Comparison of ENCODE assay signal across 12 cellular contexts in the genomic region with DNA sequence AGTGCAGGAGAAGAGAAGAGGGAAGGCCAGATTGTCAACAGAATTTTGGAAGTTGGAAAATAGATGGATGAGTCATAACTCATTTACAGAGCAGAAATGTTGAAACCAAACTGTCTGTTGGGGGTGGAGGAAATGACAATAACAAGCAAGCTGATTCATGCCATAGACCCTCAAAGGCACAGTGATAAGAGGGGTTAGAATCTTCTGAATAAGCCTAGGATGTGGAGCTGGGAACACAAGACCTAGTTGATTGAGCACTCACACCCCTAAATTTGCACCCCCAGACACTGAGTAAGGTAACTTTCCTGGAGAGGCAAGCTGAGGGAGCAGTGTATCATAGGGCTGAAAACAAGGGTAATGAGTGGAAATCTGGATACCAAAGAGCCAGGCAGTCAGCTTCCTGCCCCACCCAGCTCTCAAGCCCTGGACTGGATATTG.
A peak's percentile ranks its signal among the peaks of the same experiment; 100 is the strongest.
DNase-seq lines count a peak whose midpoint lies in the region; ATAC-seq, FAIRE-seq and TF ChIP-seq lines count a peak whose summit lies in the region.
"Had no signal": no experiment of that assay in that cellular context is flagged by ENCODE, and none has a peak within 500 bp of the region (broad histone marks: within the 10 kb centered on the region; RNA-seq: fewer than 3 reads in every experiment).

No MANE protein-coding gene starts in this region.

- H3K36me3 Mint-ChIP-seq in astrocyte (ENCODE audit: low read depth, unreplicated experiment) (no peaks in the 10 kb centered on the region), natural killer cell (no peaks in the 10 kb centered on the region)
- no peaks in the 10 kb centered on the region for H3K36me3 Mint-ChIP-seq in naive thymus-derived CD4-positive, alpha-beta T cell
- H3K36me3 Mint-ChIP-seq in T-helper 2 cell treated with Interferon-gamma antibody and Interleukin-4, amounts not matched to agents 5 μg/mL and 100 μg/mL, for 36 hours (ENCODE audit: low read depth) = no peaks in the 10 kb centered on the region

- intact Hi-C loops in naive thymus-derived CD4-positive, alpha-beta T cell (cut with micrococcal nuclease) = no loop called here
- intact Hi-C loops in natural killer cell (cut with micrococcal nuclease) = no loop called here

- no peaks in the 10 kb centered on the region for H3K9me3 ChIP-seq in astrocyte (ENCODE audit: insufficient read depth, low read depth, low read length)
- no peaks in the 10 kb centered on the region for H3K9me3 ChIP-seq in naive thymus-derived CD4-positive, alpha-beta T cell (ENCODE audit: control insufficient read depth in 2 of 3, low read length in 3 of 3)

- no peaks in the 10 kb centered on the region for H4K20me1 ChIP-seq in astrocyte (ENCODE audit: insufficient read depth, low read length)

- H3K27ac ChIP-seq in astrocyte (ENCODE audit: low read depth, low read length) = peak overlapping the region; percentile 52
- no peak overlapping the region for H3K27ac ChIP-seq in naive thymus-derived CD4-positive, alpha-beta T cell (ENCODE audit: low read depth, low read length)

- FAIRE-seq in astrocyte (lab: Jason Lieb, UNC) = peak; percentile 91
- FAIRE-seq: GM12878 had no signal

- H3K4me1 ChIP-seq in astrocyte (ENCODE audit: insufficient read depth, low read length) = peaks cover 14% of the 10 kb centered on the region
- H3K4me1 ChIP-seq in naive thymus-derived CD4-positive, alpha-beta T cell (ENCODE audit: control insufficient read depth in 2 of 2, insufficient read depth in 2 of 2, low read length in 2 of 2) = no peaks in the 10 kb centered on the region

- H3K9ac ChIP-seq in astrocyte (ENCODE audit: low read length) = no peak overlapping the region

- no peak for TF ChIP-seq CTCF in astrocyte (IDR thresholded peaks at IDR 0.05; ENCODE audit: insufficient read depth, low read depth, low read length)
- no peak for TF ChIP-seq CTCF in natural killer cell (IDR thresholded peaks at IDR 0.05)

- peak; percentile 32 for ATAC-seq in naive thymus-derived CD4-positive, alpha-beta T cell
- no peak for ATAC-seq in natural killer cell
- no peak for ATAC-seq in GM21737 (IDR thresholded peaks at IDR 0.05; ENCODE audit: unreplicated experiment)
- ATAC-seq: GM12878; stimulated activated naive CD8-positive, alpha-beta T cell treated with anti-CD3 and anti-CD28 coated beads, Interleukin-15, amount 100 ng/mL, for 72 hours had no signal

- no peaks in the 10 kb centered on the region for H3K27me3 Mint-ChIP-seq in astrocyte (ENCODE audit: low read depth, unreplicated experiment)
- H3K27me3 Mint-ChIP-seq in naive thymus-derived CD4-positive, alpha-beta T cell = no peaks in the 10 kb centered on the region
- H3K27me3 Mint-ChIP-seq in natural killer cell (ENCODE audit: low read depth in 2 of 2) = peaks cover 0 to 3% of the 10 kb centered on the region in 2 donors
- H3K27me3 Mint-ChIP-seq in T-helper 2 cell treated with Interferon-gamma antibody and Interleukin-4, amounts not matched to agents 5 μg/mL and 100 μg/mL, for 36 hours (ENCODE audit: low read depth) = no peaks in the 10 kb centered on the region
- H3K27me3 Mint-ChIP-seq: stimulated activated naive CD8-positive, alpha-beta T cell treated with anti-CD3 and anti-CD28 coated beads, Interleukin-15, amount 100 ng/mL, for 72 hours had no signal

- H3K4me1 Mint-ChIP-seq in astrocyte (ENCODE audit: low read depth, unreplicated experiment) = peaks cover 22% of the 10 kb centered on the region
- H3K4me1 Mint-ChIP-seq in naive thymus-derived CD4-positive, alpha-beta T cell = peaks cover 0 to 5% (median 0%) of the 10 kb centered on the region in 7 donors
- H3K4me1 Mint-ChIP-seq in natural killer cell = no peaks in the 10 kb centered on the region
- H3K4me1 Mint-ChIP-seq in T-helper 2 cell treated with Interferon-gamma antibody and Interleukin-4, amounts not matched to agents 5 μg/mL and 100 μg/mL, for 36 hours (ENCODE audit: low read depth) = no peaks in the 10 kb centered on the region
- H3K4me1 Mint-ChIP-seq: stimulated activated naive CD8-positive, alpha-beta T cell treated with anti-CD3 and anti-CD28 coated beads, Interleukin-15, amount 100 ng/mL, for 72 hours had no signal

- H3K9me3 Mint-ChIP-seq in astrocyte (ENCODE audit: unreplicated experiment) (peaks cover 20% of the 10 kb centered on the region), natural killer cell (peaks cover 2 to 4% of the 10 kb centered on the region in 2 donors)
- H3K9me3 Mint-ChIP-seq in naive thymus-derived CD4-positive, alpha-beta T cell = peaks cover 0 to 17% (median 4%) of the 10 kb centered on the region in 11 donors
- H3K9me3 Mint-ChIP-seq in T-helper 2 cell treated with Interferon-gamma antibody and Interleukin-4, amounts not matched to agents 5 μg/mL and 100 μg/mL, for 36 hours = no peaks in the 10 kb centered on the region

- H3K27me3 ChIP-seq in astrocyte (ENCODE audit: insufficient read depth, low read length) = no peaks in the 10 kb centered on the region
- no peaks in the 10 kb centered on the region for H3K27me3 ChIP-seq in naive thymus-derived CD4-positive, alpha-beta T cell (ENCODE audit: control insufficient read depth in 2 of 2, insufficient read depth in 2 of 2, low read length in 2 of 2)

- H3K4me2 ChIP-seq in astrocyte (ENCODE audit: low read length) = peak overlapping the region; percentile 70

- H3K4me3 Mint-ChIP-seq in astrocyte (ENCODE audit: unreplicated experiment) (no peak overlapping the region), natural killer cell (no peak overlapping the region)
- H3K4me3 Mint-ChIP-seq in naive thymus-derived CD4-positive, alpha-beta T cell = no peak overlapping the region
- H3K4me3 Mint-ChIP-seq in T-helper 2 cell treated with Interferon-gamma antibody and Interleukin-4, amounts not matched to agents 5 μg/mL and 100 μg/mL, for 36 hours = no peak overlapping the region
- H3K4me3 Mint-ChIP-seq: stimulated activated naive CD8-positive, alpha-beta T cell treated with anti-CD3 and anti-CD28 coated beads, Interleukin-15, amount 100 ng/mL, for 72 hours had no signal

- CTCF ChIA-PET in naive thymus-derived CD4-positive, alpha-beta T cell (lab: Charles Lee) = no interaction called here

- H3K4me3 ChIP-seq in astrocyte (ENCODE audit: insufficient read depth, low read depth, low read length) = no peak overlapping the region
- no peak overlapping the region for H3K4me3 ChIP-seq in naive thymus-derived CD4-positive, alpha-beta T cell (ENCODE audit: low read length)
- H3K4me3 ChIP-seq: GM12878, skin epidermis had no signal

- no peaks in the 10 kb centered on the region for H3K36me3 ChIP-seq in astrocyte (ENCODE audit: insufficient read depth, low read length)
- H3K36me3 ChIP-seq in naive thymus-derived CD4-positive, alpha-beta T cell (ENCODE audit: control insufficient read depth in 2 of 3, insufficient read depth in 3 of 3, low read length in 3 of 3) = no peaks in the 10 kb centered on the region

- H3K27ac Mint-ChIP-seq in astrocyte (ENCODE audit: unreplicated experiment) (peak overlapping the region; percentile 79), natural killer cell (no peak overlapping the region)
- H3K27ac Mint-ChIP-seq in naive thymus-derived CD4-positive, alpha-beta T cell = no peak overlapping the region
- H3K27ac Mint-ChIP-seq in T-helper 2 cell treated with Interferon-gamma antibody and Interleukin-4, amounts not matched to agents 5 μg/mL and 100 μg/mL, for 36 hours = no peak overlapping the region
- H3K27ac Mint-ChIP-seq: stimulated activated naive CD8-positive, alpha-beta T cell treated with anti-CD3 and anti-CD28 coated beads, Interleukin-15, amount 100 ng/mL, for 72 hours had no signal

- H2AFZ ChIP-seq in astrocyte (ENCODE audit: low read depth, low read length) = peak overlapping the region; percentile 16

- POLR2A ChIA-PET in naive thymus-derived CD4-positive, alpha-beta T cell (lab: Charles Lee) = no interaction called here

- peak; percentile 28 for DNase-seq in GM04503 (ENCODE audit: low read depth)
- DNase-seq in NCI-H1417 treated with DMSO at 0.1 percent for 48 hours (lab: John Stamatoyannopoulos, UW) = peak; percentile 1
- peak; percentile 75 for DNase-seq in astrocyte (ENCODE audit: low read depth)
- no peak for DNase-seq in naive thymus-derived CD4-positive, alpha-beta T cell
- DNase-seq in natural killer cell = no peak
- DNase-seq in activated naive CD4-positive, alpha-beta T cell (lab: John Stamatoyannopoulos, UW) = no peak
- DNase-seq in T-helper 2 cell treated with Interferon-gamma antibody and Interleukin-4, amounts not matched to agents 5 μg/mL and 100 μg/mL, for 36 hours (ENCODE audit: low spot score) = no peak
- DNase-seq: left cardiac atrium; stimulated activated naive CD8-positive, alpha-beta T cell treated with anti-CD3 and anti-CD28 coated beads, Interleukin-15, amount 100 ng/mL, for 72 hours had no signal

- H3K79me2 ChIP-seq in astrocyte (ENCODE audit: insufficient read depth, low read length) = no peaks in the 10 kb centered on the region

Comparison
In these comparisons a context has a peak if more than half of its experiments do, and no peak if none do; other contexts are left out.
1. DNase-seq: peak in GM04503 (single experiment), NCI-H1417 treated with DMSO at 0.1 percent for 48 hours (single experiment) and astrocyte (single experiment); none in naive thymus-derived CD4-positive, alpha-beta T cell (0 of 9), natural killer cell (single experiment), activated naive CD4-positive, alpha-beta T cell (0 of 4) and T-helper 2 cell treated with Interferon-gamma antibody and Interleukin-4, amounts not matched to agents 5 μg/mL and 100 μg/mL, for 36 hours (single experiment).